Comparison of ENCODE assay signal across 9 cellular contexts in the genomic region with DNA sequence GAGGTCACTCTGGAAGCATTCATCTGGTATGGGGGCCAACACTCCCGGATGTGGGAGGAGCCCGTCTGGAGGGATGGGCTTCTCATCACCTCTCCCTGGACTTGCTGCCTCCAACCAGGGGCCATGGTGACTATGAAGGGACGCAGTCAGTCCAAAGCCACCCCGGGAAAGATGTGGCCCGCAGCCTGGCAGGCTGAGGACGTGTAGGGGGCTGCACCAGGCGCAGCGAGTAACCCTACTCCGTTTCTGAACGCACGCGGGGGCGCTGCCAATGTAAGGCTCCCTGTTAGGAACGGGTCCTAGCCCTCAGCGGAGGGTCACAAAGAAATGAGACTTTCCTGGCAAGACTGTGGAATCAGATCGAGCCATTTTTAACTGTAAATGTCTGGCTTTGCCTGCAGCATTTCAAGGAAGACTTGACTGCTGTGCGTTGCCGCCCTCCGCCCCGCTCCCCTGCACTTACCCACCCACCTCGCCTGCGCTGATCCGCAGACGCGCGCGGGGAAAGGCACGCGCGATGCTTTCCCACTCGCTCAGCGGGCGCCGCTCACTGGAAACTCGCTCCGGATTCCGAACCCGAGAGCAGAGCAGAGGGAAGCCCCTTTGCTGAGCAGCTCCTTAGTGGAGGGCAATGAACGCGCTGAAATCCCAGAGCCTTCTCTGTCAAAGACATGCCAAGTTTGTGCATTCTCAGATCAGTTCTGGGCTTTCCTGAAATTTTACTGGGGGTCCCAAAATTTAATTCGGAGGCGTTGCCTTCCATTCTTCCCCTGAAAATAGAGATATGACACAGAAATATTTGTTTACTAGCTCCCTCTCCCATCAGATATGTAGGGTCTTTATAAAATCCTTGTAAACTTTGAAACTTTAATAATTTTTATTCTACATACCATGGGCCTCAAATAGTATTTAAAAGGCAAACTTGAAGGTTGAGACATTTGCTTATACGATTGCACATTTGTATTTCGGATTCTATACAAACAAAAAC. TPM values are rescaled to one million over a fixed set of nuclear protein-coding genes. Genes with fewer than 3 reads are reported as not detected.
A peak's percentile ranks its signal among the peaks of the same experiment; 100 is the strongest.
DNase-seq lines count a peak whose midpoint lies in the region; ATAC-seq, FAIRE-seq and TF ChIP-seq lines count a peak whose summit lies in the region.
"Had no signal": no experiment of that assay in that cellular context is flagged by ENCODE, and none has a peak within 500 bp of the region (broad histone marks: within the 10 kb centered on the region; RNA-seq: fewer than 3 reads in every experiment).

No MANE protein-coding gene starts in this region.

- H3K27ac Mint-ChIP-seq in activated B cell treated with CpG ODN at 0.5 μM for 24 hours: no peak overlapping the region
- H3K27ac Mint-ChIP-seq: activated naive CD4-positive, alpha-beta T cell treated with anti-CD3 and anti-CD28 coated beads, Interleukin-2, amount 10 ng/mL, durations not matched to agents 7 days and 5 days had no signal

- intact Hi-C loops in activated B cell treated with CpG ODN at 0.5 μM for 24 hours (cut with micrococcal nuclease): no loop called here

- no peak for FAIRE-seq in small intestine (lab: Jason Lieb, UNC)

- H3K4me1 Mint-ChIP-seq in activated B cell treated with CpG ODN at 0.5 μM for 24 hours: peaks cover 8% of the 10 kb centered on the region
- H3K4me1 Mint-ChIP-seq: activated naive CD4-positive, alpha-beta T cell treated with anti-CD3 and anti-CD28 coated beads, Interleukin-2, amount 10 ng/mL, durations not matched to agents 7 days and 5 days had no signal

- H3K9me3 ChIP-seq in iPS-18a (ENCODE audit: control insufficient read depth, low read depth, low read length) (no peaks in the 10 kb centered on the region), small intestine (ENCODE audit: control insufficient read depth, low read depth) (no peaks in the 10 kb centered on the region)

- peaks cover 53% of the 10 kb centered on the region for H3K27me3 Mint-ChIP-seq in activated B cell treated with CpG ODN at 0.5 μM for 24 hours

- no peak for ATAC-seq in activated B cell treated with CpG ODN at 0.5 μM for 24 hours (ENCODE audit: low read depth)
- no peak for ATAC-seq in HG03139 (IDR thresholded peaks at IDR 0.05; ENCODE audit: unreplicated experiment)
- no peak for ATAC-seq in GM21367 (IDR thresholded peaks at IDR 0.05; ENCODE audit: unreplicated experiment)
- no peak for ATAC-seq in GM21723 (IDR thresholded peaks at IDR 0.05; ENCODE audit: unreplicated experiment)

- TF ChIP-seq CTCF in activated B cell treated with CpG ODN at 0.5 μM for 24 hours (IDR thresholded peaks at IDR 0.05): no peak

- peak overlapping the region; percentile 57 for H3K4me3 Mint-ChIP-seq in activated B cell treated with CpG ODN at 0.5 μM for 24 hours
- H3K4me3 Mint-ChIP-seq: activated naive CD4-positive, alpha-beta T cell treated with anti-CD3 and anti-CD28 coated beads, Interleukin-2, amount 10 ng/mL, durations not matched to agents 7 days and 5 days had no signal

- POLR2A ChIA-PET in HEK293T (lab: Yijun Ruan, JAX) (interaction anchor here (1.4 kb wide), 1 partner anchor 18 kb away, joined by 4 read pairs; no protein-coding TSS in a partner anchor), activated B cell treated with CpG ODN at 0.5 μM for 24 hours (lab: Charles Lee) (no interaction called here)

- H3K4me3 ChIP-seq in iPS-18a (ENCODE audit: low read length) (peak overlapping the region; percentile 80), small intestine (ENCODE audit: low read depth in 1 of 2, low read length in 2 of 2) (peak overlapping the region in 1 of 2 donors; percentile 2)

- H3K27ac ChIP-seq in iPS-18a (ENCODE audit: low read length) (no peak overlapping the region), small intestine (ENCODE audit: low read depth in 1 of 2, low read length in 1 of 2) (no peak overlapping the region)

- H3K9ac ChIP-seq in iPS-18a (ENCODE audit: low read length): peak overlapping the region; percentile 67

- H3K9me3 Mint-ChIP-seq in activated B cell treated with CpG ODN at 0.5 μM for 24 hours: no peaks in the 10 kb centered on the region
- H3K9me3 Mint-ChIP-seq: activated naive CD4-positive, alpha-beta T cell treated with anti-CD3 and anti-CD28 coated beads, Interleukin-2, amount 10 ng/mL, durations not matched to agents 7 days and 5 days had no signal

- H3K27me3 ChIP-seq in iPS-18a (ENCODE audit: control insufficient read depth, insufficient read depth, low read length) (peaks cover 7% of the 10 kb centered on the region), small intestine (ENCODE audit: control insufficient read depth in 2 of 2, insufficient read depth in 2 of 2, low read length in 2 of 2) (peaks cover 0 to 9% of the 10 kb centered on the region in 2 donors)

- CTCF ChIA-PET in HEK293T (lab: Yijun Ruan, JAX) (interaction anchor here (1.2 kb wide), 1 partner anchor 104 kb away, joined by 4 read pairs; no protein-coding TSS in a partner anchor), activated B cell treated with CpG ODN at 0.5 μM for 24 hours (lab: Charles Lee) (no interaction called here)

- 5 to 7% (median 5%) methylated on average over 44 of the region's 44 CpGs for WGBS in small intestine, 3 donors

- H3K4me1 ChIP-seq in iPS-18a (ENCODE audit: control insufficient read depth, low read depth, low read length): peaks cover 24% of the 10 kb centered on the region
- peaks cover 0 to 4% of the 10 kb centered on the region in 2 donors for H3K4me1 ChIP-seq in small intestine (ENCODE audit: control insufficient read depth in 2 of 2, insufficient read depth in 1 of 2, low read depth in 1 of 2, low read length in 1 of 2)

- DNase-seq in HEK293T (ENCODE audit: extremely low spot score) (peak; percentile 67), activated B cell treated with CpG ODN at 0.5 μM for 24 hours (no peak), small intestine (peak; percentile 5), NCI-H2029 (lab: John Stamatoyannopoulos, UW) (no peak)
- DNase-seq: activated naive CD4-positive, alpha-beta T cell treated with anti-CD3 and anti-CD28 coated beads, Interleukin-2, amount 10 ng/mL, durations not matched to agents 7 days and 5 days had no signal

- H3K36me3 ChIP-seq in iPS-18a (ENCODE audit: control insufficient read depth, low read depth, low read length) (no peaks in the 10 kb centered on the region), small intestine (ENCODE audit: control insufficient read depth in 2 of 2, insufficient read depth in 2 of 2, low read length in 2 of 2) (no peaks in the 10 kb centered on the region)

- no peaks in the 10 kb centered on the region for H3K36me3 Mint-ChIP-seq in activated B cell treated with CpG ODN at 0.5 μM for 24 hours (ENCODE audit: low read depth)
- H3K36me3 Mint-ChIP-seq: activated naive CD4-positive, alpha-beta T cell treated with anti-CD3 and anti-CD28 coated beads, Interleukin-2, amount 10 ng/mL, durations not matched to agents 7 days and 5 days had no signal

TF ChIP-seq in HEK293T, 16 proteins besides CTCF, POLR2A, EP300 and RAD21:
- TF ChIP-seq L3MBTL2 (conservative IDR thresholded peaks at IDR 0.05) (peak; percentile 82), TARDBP (IDR thresholded peaks at IDR 0.05) (peak; percentile 90), FOXA1 (IDR thresholded peaks at IDR 0.05) (no peak), ELF4 (IDR thresholded peaks at IDR 0.05) (no peak)

RNA-seq across cellular contexts. Expression of a gene that starts 54.9 kb away (rescaled TPM):
- total RNA-seq in activated B cell treated with CpG ODN at 0.5 μM for 24 hours: not detected in 2 replicates
- 1 to 10 TPM in 2 of 3 donors, under 1 TPM in 1; 0.81 to 3.0 (median 1.8) TPM for polyA plus RNA-seq in small intestine

Comparison
In these comparisons a context has a peak if more than half of its experiments do, and no peak if none do; other contexts are left out.
1. DNase-seq: peak in HEK293T (single experiment) and small intestine (single experiment); none in activated B cell treated with CpG ODN at 0.5 μM for 24 hours (single experiment) and NCI-H2029 (single experiment).